Comparison of ENCODE assay signal across 1 cellular context in genomic region chr6:170555305-170555704, GRCh38.
TF ChIP-seq lines count a peak whose summit lies in the region.

No MANE protein-coding gene starts in this region.

TF ChIP-seq in GM12878, 131 proteins besides CTCF, POLR2A, EP300 and RAD21:
- TF ChIP-seq PAX5 (IDR thresholded peaks at IDR 0.05; ENCODE audit: borderline replicate concordance, low read depth, low read length) (no peak), EGR1 (IDR thresholded peaks at IDR 0.05; ENCODE audit: borderline replicate concordance in 1 of 2, low read depth in 2 of 2, low read length in 2 of 2) (no peak), ZNF207 (IDR thresholded peaks at IDR 0.05; ENCODE audit: borderline replicate concordance) (no peak), REST (IDR thresholded peaks at IDR 0.05; ENCODE audit: low read depth, low read length) (no peak), ESRRA (IDR thresholded peaks at IDR 0.05; ENCODE audit: low read length) (no peak), E2F8 (IDR thresholded peaks at IDR 0.05; ENCODE audit: low read depth, partially characterized antibody) (no peak), HSF1 (IDR thresholded peaks at IDR 0.05; ENCODE audit: low read depth, low read length) (no peak)
TF ChIP-seq in GM12878: peak in this region for 0.
